In genomic region chr14:34875031-34875922, GRCh38 we compare ENCODE assay signal across 8 cellular contexts. TPM values are rescaled to one million over a fixed set of nuclear protein-coding genes. Genes with fewer than 3 reads are reported as not detected.
DNase-seq lines count a peak whose midpoint lies in the region; ATAC-seq and TF ChIP-seq lines count a peak whose summit lies in the region.

BAZ1A (minus strand) TSS chr14:34875360; CDS start chr14:34874604, 756 bp downstream.

- peak within 1 kb of the TSS; percentile 86 for H3K27ac ChIP-seq in HUES48 (ENCODE audit: low read depth, low read length)

- H3K9ac ChIP-seq in HUES48 (ENCODE audit: low read depth, low read length) (peak within 1 kb of the TSS; percentile 73), NT2/D1 (ENCODE audit: insufficient read length, low read depth) (peak within 1 kb of the TSS; percentile 84)

- H3K36me3 ChIP-seq in HUES48 (ENCODE audit: control insufficient read depth, insufficient read depth, low read length) (no peaks in the 10 kb centered on the region), NT2/D1 (ENCODE audit: insufficient read depth, insufficient read length, low read length) (peaks cover 5% of the 10 kb centered on the region)

- peak within 1 kb of the TSS; percentile 100 for H3K4me3 Mint-ChIP-seq in Calu3 (ENCODE audit: low read depth, unreplicated experiment)

- H3K36me3 Mint-ChIP-seq in Calu3 (ENCODE audit: insufficient read depth, unreplicated experiment): peaks cover 31% of the 10 kb centered on the region

- TSS peak; percentile 80 for BruUV-seq in Calu3 (replicated peaks; lab: Mats Ljungman, UMichigan)

- no peaks in the 10 kb centered on the region for H3K9me3 Mint-ChIP-seq in Calu3 (ENCODE audit: low read depth, unreplicated experiment)

- peaks cover 8% of the 10 kb centered on the region for H3K4me1 Mint-ChIP-seq in Calu3 (ENCODE audit: low read depth, unreplicated experiment)

- H3K27me3 ChIP-seq in HUES48 (ENCODE audit: control insufficient read depth, insufficient read depth, low read length) (peaks cover 8% of the 10 kb centered on the region; the same call in 1 of the 2 replicates), NT2/D1 (ENCODE audit: insufficient read depth, insufficient read length) (no peaks in the 10 kb centered on the region)

- intact Hi-C loops in Calu3 (cut with micrococcal nuclease; ENCODE audit: unreplicated experiment): loop anchor here (1.0 kb wide), 1 partner anchor 107 kb away; the partner anchor contains the start of gene SRP54

- TF ChIP-seq CTCF in Calu3 (IDR thresholded peaks at IDR 0.05; ENCODE audit: unreplicated experiment) (no peak), epithelial cell of esophagus (IDR thresholded peaks at IDR 0.05; ENCODE audit: insufficient read depth, low read depth, low read length, missing control alignments) (no peak)

- H3K4me3 ChIP-seq in HUES48 (ENCODE audit: low read depth, low read length) (peak within 1 kb of the TSS; percentile 86), NT2/D1 (ENCODE audit: insufficient read length, low read depth) (peak within 1 kb of the TSS; percentile 68), epithelial cell of esophagus (ENCODE audit: low read length) (peak within 1 kb of the TSS; percentile 78)

- H3K9me3 ChIP-seq in HUES48 (ENCODE audit: control insufficient read depth, insufficient read depth, low read length) (no peaks in the 10 kb centered on the region), NT2/D1 (ENCODE audit: insufficient read depth, low read length) (no peaks in the 10 kb centered on the region)

- peak within 1 kb of the TSS; percentile 99 for H3K27ac Mint-ChIP-seq in Calu3 (ENCODE audit: unreplicated experiment)

- no peaks in the 10 kb centered on the region for H3K27me3 Mint-ChIP-seq in Calu3 (ENCODE audit: unreplicated experiment)

- peak; percentile 34 for ATAC-seq in GM21381 (IDR thresholded peaks at IDR 0.05; ENCODE audit: unreplicated experiment)

- DNase-seq in Calu3 (peak; percentile 58), NT2/D1 (ENCODE audit: low read depth, low spot score) (peak; percentile 44), epithelial cell of esophagus (ENCODE audit: low read depth) (peak; percentile 93), midbrain (lab: John Stamatoyannopoulos, UW) (peak; percentile 52)
- DNase-seq in activated CD8-positive, alpha-beta memory T cell treated with anti-CD3 and anti-CD28 coated beads, Interleukin-2, amount 50 U/mL, for 4 hours: peak; percentile 31
- peak; percentile 5 for DNase-seq in stimulated activated CD8-positive, alpha-beta memory T cell treated with anti-CD3 and anti-CD28 coated beads, Interleukin-4, amount 100 ng/mL, for 24 hours (ENCODE audit: low read depth)

- H3K4me1 ChIP-seq in HUES48 (ENCODE audit: control insufficient read depth, insufficient read depth, low read length) (peaks cover 15% of the 10 kb centered on the region), NT2/D1 (ENCODE audit: insufficient read depth, insufficient read length) (no peaks in the 10 kb centered on the region)

- CTCF ChIA-PET in Calu3 (lab: Charles Lee): interaction anchor here (0.6 to 0.8 kb wide), 2 partner anchors 10 to 63 kb away, joined by 3 read pairs; no protein-coding TSS in a partner anchor

RNA-seq across cellular contexts. Expression of gene BAZ1A, which starts in this region (rescaled TPM):
- total RNA-seq in Calu3 (2022): 35.7 and 38.1 TPM in 2 replicates

Comparison
In these comparisons a context has a peak if more than half of its experiments do, and no peak if none do; other contexts are left out.
1. Peak in every context shown above with its lines: DNase-seq, ATAC-seq, H3K4me3 ChIP-seq and H3K27ac ChIP-seq.
2. DNase-seq: peak in every context shown above with its lines; median percentile 93 in epithelial cell of esophagus; 58 in Calu3; 52 in midbrain; 44 in NT2/D1; 31 in activated CD8-positive, alpha-beta memory T cell treated with anti-CD3 and anti-CD28 coated beads, Interleukin-2, amount 50 U/mL, for 4 hours; 5 in stimulated activated CD8-positive, alpha-beta memory T cell treated with anti-CD3 and anti-CD28 coated beads, Interleukin-4, amount 100 ng/mL, for 24 hours.